In the genomic region with DNA sequence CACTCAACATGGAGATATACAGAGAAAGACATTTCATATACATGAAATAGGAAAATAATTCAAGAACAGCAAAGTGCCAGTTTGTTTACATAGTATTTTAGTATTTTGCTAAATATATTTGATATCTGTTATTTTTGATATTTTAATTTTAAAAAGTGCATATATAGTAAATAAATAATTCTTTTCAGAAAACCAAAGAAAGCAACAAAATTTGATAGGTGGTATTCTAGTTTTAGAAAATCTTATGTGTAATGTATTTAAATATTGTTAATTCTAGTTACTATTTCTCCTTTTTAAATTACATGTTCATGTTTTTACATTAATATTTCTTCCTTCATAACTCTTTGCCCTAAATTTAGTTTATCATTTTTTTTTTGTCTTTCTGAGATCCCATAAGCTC, we compare ENCODE assay signal across 10 cellular contexts.
"Had no signal": no experiment of that assay in that cellular context is flagged by ENCODE, and none has a peak within 500 bp of the region (broad histone marks: within the 10 kb centered on the region; RNA-seq: fewer than 3 reads in every experiment).

No MANE protein-coding gene starts in this region.

- H3K4me3 ChIP-seq: GM23248, HAP-1, K562 had no signal

- DNase-seq: GM23248, GOT3, H7, HFFc6, IMR-90, KG1 had no signal

- H3K9ac ChIP-seq: GM23248 had no signal

- ATAC-seq: HCT116, K562 had no signal

- H3K9me3 ChIP-seq: HAP-1 had no signal

- H2AFZ ChIP-seq: GM23248 had no signal

- H3K27ac ChIP-seq: GM23248, HL-60 had no signal

- FAIRE-seq: K562 had no signal
